Comparison of ENCODE assay signal across 14 cellular contexts in the genomic region with DNA sequence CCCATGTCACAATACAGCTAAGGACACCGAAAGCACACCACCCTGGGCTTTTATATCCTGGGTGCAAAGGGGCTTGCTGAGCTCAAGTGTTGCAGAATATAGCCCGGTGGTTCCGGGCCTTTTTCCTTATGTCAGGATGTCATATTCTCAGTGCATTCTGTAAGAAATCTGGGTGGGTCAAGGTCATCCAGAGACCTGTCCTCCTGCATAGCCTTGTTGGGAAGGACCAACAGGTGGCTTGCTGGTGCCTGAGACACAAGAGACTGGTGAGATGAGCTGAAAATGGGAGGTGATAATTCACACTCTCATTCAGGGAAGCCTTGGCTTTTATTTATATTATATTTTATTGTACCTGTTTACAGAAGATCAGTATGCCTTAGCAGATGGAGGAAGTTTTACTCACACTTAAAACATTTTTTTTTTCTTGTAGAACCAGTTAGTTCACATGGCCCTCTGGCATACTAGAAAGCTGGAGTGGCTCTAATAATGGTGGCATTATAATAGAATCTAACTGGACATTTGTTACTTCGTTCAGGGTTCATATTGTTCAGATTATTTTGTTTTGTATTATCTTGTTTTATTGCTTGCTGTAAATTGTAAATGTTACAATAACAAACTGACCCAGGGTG. TPM values are rescaled to one million over a fixed set of nuclear protein-coding genes. Genes with fewer than 3 reads are reported as not detected.
DNase-seq lines count a peak whose midpoint lies in the region; ATAC-seq, FAIRE-seq and TF ChIP-seq lines count a peak whose summit lies in the region.
"Had no signal": no experiment of that assay in that cellular context is flagged by ENCODE, and none has a peak within 500 bp of the region (broad histone marks: within the 10 kb centered on the region; RNA-seq: fewer than 3 reads in every experiment).

No MANE protein-coding gene starts in this region.

- H3K27me3 ChIP-seq in esophagus (ENCODE audit: control insufficient read depth in 1 of 2, insufficient read depth in 2 of 2, low read length in 2 of 2) (no peaks in the 10 kb centered on the region), rectal smooth muscle tissue (ENCODE audit: control insufficient read depth, insufficient read depth, low read length) (no peaks in the 10 kb centered on the region)

- no peak for FAIRE-seq in D721Med (lab: Jason Lieb, UNC)

- 58 to 74% methylated on average over 4 of the region's 4 CpGs for WGBS in esophagus, 2 donors

- peak; percentile 88 for DNase-seq in DMS53 treated with DMSO at 0.1 percent for 48 hours (lab: John Stamatoyannopoulos, UW; ENCODE audit: unreplicated experiment)
- DNase-seq in NCI-H510A (lab: John Stamatoyannopoulos, UW), result peak; percentile 33
- no peak for DNase-seq in NCI-H446 (lab: John Stamatoyannopoulos, UW)
- DNase-seq in omental fat pad (ENCODE audit: low spot score), result no peak
- no peak for DNase-seq in D721Med (ENCODE audit: insufficient read length, low spot score)
- DNase-seq: mesenchymal stem cell; NCI-H526 treated with DMSO at 0.1 percent for 48 hours; stimulated activated naive CD4-positive, alpha-beta T cell; T-cell had no signal

- no peak overlapping the region for H3K9ac ChIP-seq in rectal smooth muscle tissue (ENCODE audit: low read length)

- no peaks in the 10 kb centered on the region for H3K36me3 ChIP-seq in esophagus (ENCODE audit: control insufficient read depth in 2 of 2, insufficient read depth in 2 of 2, low read length in 1 of 2)
- H3K36me3 ChIP-seq in rectal smooth muscle tissue (ENCODE audit: control insufficient read depth, insufficient read depth, low read length), result no peaks in the 10 kb centered on the region

- no peaks in the 10 kb centered on the region for H3K9me3 ChIP-seq in esophagus (ENCODE audit: control insufficient read depth in 2 of 2, insufficient read depth in 1 of 2, low read depth in 1 of 2, low read length in 1 of 2)

- H3K4me1 ChIP-seq in esophagus (ENCODE audit: control insufficient read depth in 2 of 2, insufficient read depth in 2 of 2, low read length in 1 of 2) (peaks cover 2 to 13% of the 10 kb centered on the region in 2 donors), rectal smooth muscle tissue (ENCODE audit: control insufficient read depth, insufficient read depth, low read length) (peaks cover 28% of the 10 kb centered on the region)

- H3K4me3 ChIP-seq in esophagus (ENCODE audit: low read depth in 1 of 2, low read length in 2 of 2), result no peak overlapping the region
- H3K4me3 ChIP-seq in rectal smooth muscle tissue (ENCODE audit: low read length), result no peak overlapping the region

- ATAC-seq in GM19023 (IDR thresholded peaks at IDR 0.05; ENCODE audit: unreplicated experiment), result no peak
- no peak for ATAC-seq in omental fat pad (ENCODE audit: low FRiP score)
- ATAC-seq: WTC11 had no signal

- H3K27ac ChIP-seq in esophagus (ENCODE audit: low read depth in 2 of 2, low read length in 1 of 2) (peak overlapping the region; percentile 67 to 82), rectal smooth muscle tissue (ENCODE audit: low read depth, low read length) (peak overlapping the region; percentile 83)
- H3K27ac ChIP-seq: HL-60 had no signal

- no peak for TF ChIP-seq CTCF in omental fat pad (IDR thresholded peaks at IDR 0.05)
- TF ChIP-seq CTCF in D721Med (IDR thresholded peaks at IDR 0.05; ENCODE audit: insufficient read depth, missing control alignments), result no peak

RNA-seq across cellular contexts. Expression of a gene that starts 14.6 kb away (rescaled TPM):
- polyA plus RNA-seq in esophagus, result 10 to 100 TPM; 24.5 to 46.2 TPM
- 100 to 1,000 TPM in 2 of 4 donors, 10 to 100 TPM in 2; 81.8 to 109 (median 98.8) TPM for total RNA-seq in omental fat pad

Comparison
In these comparisons a context has a peak if more than half of its experiments do, and no peak if none do; other contexts are left out.
1. DNase-seq: peak in DMS53 treated with DMSO at 0.1 percent for 48 hours (single experiment) and NCI-H510A (single experiment); none in NCI-H446 (0 of 2), omental fat pad (single experiment) and D721Med (single experiment).